ENCODE assay signal across 1 cellular context in genomic region chr15:45200799-45201556, GRCh38.
TF ChIP-seq lines count a peak whose summit lies in the region.

No MANE protein-coding gene starts in this region.

TF ChIP-seq in HepG2, 621 proteins besides CTCF, POLR2A, EP300 and RAD21 (continued from another document):
- TF ChIP-seq KIAA2018 (CRISPR knock-in tag; IDR thresholded peaks at IDR 0.05; ENCODE audit: borderline replicate concordance) (no peak), HMGXB3 (CRISPR knock-in tag; IDR thresholded peaks at IDR 0.05; ENCODE audit: borderline replicate concordance) (0 out of 2 replicates have a peak, but pooled peaks have one; percentile 19), ZNF205 (CRISPR knock-in tag; IDR thresholded peaks at IDR 0.05) (no peak), POLR2G (IDR thresholded peaks at IDR 0.05; ENCODE audit: low read depth, low read length) (no peak), TBX3 (IDR thresholded peaks at IDR 0.05; ENCODE audit: borderline replicate concordance) (no peak), SALL1 (CRISPR knock-in tag; IDR thresholded peaks at IDR 0.05) (peak; percentile 56; the same call in 1 of the 2 replicates), DR1 (CRISPR knock-in tag; IDR thresholded peaks at IDR 0.05) (no peak; the same call in 1 of the 2 replicates), ZFX (CRISPR knock-in tag; IDR thresholded peaks at IDR 0.05; ENCODE audit: low read depth) (peak; percentile 76), ZNF143 (CRISPR knock-in tag; IDR thresholded peaks at IDR 0.05) (no peak), ZNF687 (CRISPR knock-in tag; IDR thresholded peaks at IDR 0.05) (peak; percentile 78), ZBTB2 (CRISPR knock-in tag; IDR thresholded peaks at IDR 0.05; ENCODE audit: low read depth) (0 out of 2 replicates have a peak, but pooled peaks have one; percentile 14)
